ENCODE assay signal across 24 cellular contexts in genomic region chr4:128668566-128668965, GRCh38.
"Had no signal": no experiment of that assay in that cellular context is flagged by ENCODE, and none has a peak within 500 bp of the region (broad histone marks: within the 10 kb centered on the region; RNA-seq: fewer than 3 reads in every experiment).

No MANE protein-coding gene starts in this region.

- H3K27me3 Mint-ChIP-seq: naive thymus-derived CD8-positive, alpha-beta T cell; stimulated activated naive B cell treated with anti-CD40 and anti-IgM and Interleukin-4, amounts not matched to agents 10 μg/mL and 1 μg/mL and 100 μg/mL, for 72 hours; stimulated activated naive CD8-positive, alpha-beta T cell treated with anti-CD3 and anti-CD28 coated beads, Interleukin-15, amount 100 ng/mL, for 72 hours had no signal

- H3K9me3 ChIP-seq: esophagus squamous epithelium, ovary, right lobe of liver, thyroid gland, vagina had no signal

- FAIRE-seq: endometrium, frontal cortex, islet of Langerhans, small intestine had no signal

- H3K9me3 Mint-ChIP-seq: effector memory CD8-positive, alpha-beta T cell; naive thymus-derived CD8-positive, alpha-beta T cell; stimulated activated naive CD8-positive, alpha-beta T cell treated with anti-CD3 and anti-CD28 coated beads, Interleukin-15, amount 100 ng/mL, for 72 hours had no signal

- DNase-seq: cortex of kidney; effector memory CD8-positive, alpha-beta T cell; erythroblast; esophagus squamous epithelium; head of caudate nucleus; left cardiac atrium; left lung; mesendoderm; naive thymus-derived CD8-positive, alpha-beta T cell; occipital lobe; ovary; right lobe of liver; small intestine; stimulated activated CD4-positive, alpha-beta T cell treated with anti-CD3 and anti-CD28 coated beads, Interleukin-15, amount 100 ng/mL, for 24 hours; stimulated activated CD4-positive, alpha-beta T cell treated with anti-CD3 and anti-CD28 coated beads, Interleukin-2, amount 100 ng/mL, for 48 hours; stimulated activated naive B cell treated with anti-CD40 and anti-IgM and Interleukin-4, amounts not matched to agents 10 μg/mL and 1 μg/mL and 100 μg/mL, for 72 hours; stimulated activated naive CD8-positive, alpha-beta T cell treated with anti-CD3 and anti-CD28 coated beads, Interleukin-15, amount 100 ng/mL, for 72 hours; thyroid gland; trophoblast cell had no signal

- H3K4me2 ChIP-seq: hepatocyte had no signal

- H3K27ac ChIP-seq: esophagus squamous epithelium, hepatocyte, left lung, ovary, right lobe of liver, thyroid gland, vagina had no signal

- H3K27ac Mint-ChIP-seq: effector memory CD8-positive, alpha-beta T cell; stimulated activated naive B cell treated with anti-CD40 and anti-IgM and Interleukin-4, amounts not matched to agents 10 μg/mL and 1 μg/mL and 100 μg/mL, for 72 hours; stimulated activated naive CD8-positive, alpha-beta T cell treated with anti-CD3 and anti-CD28 coated beads, Interleukin-15, amount 100 ng/mL, for 72 hours had no signal

- H3K36me3 Mint-ChIP-seq: naive thymus-derived CD8-positive, alpha-beta T cell; stimulated activated naive B cell treated with anti-CD40 and anti-IgM and Interleukin-4, amounts not matched to agents 10 μg/mL and 1 μg/mL and 100 μg/mL, for 72 hours had no signal

- H3K27me3 ChIP-seq: esophagus squamous epithelium, hepatocyte, left lung, ovary, right lobe of liver, thyroid gland, vagina had no signal

- H3K4me3 ChIP-seq: esophagus squamous epithelium, hepatocyte, left lung, ovary, right lobe of liver, thyroid gland, vagina had no signal

- H2AFZ ChIP-seq: hepatocyte had no signal

- H3K36me3 ChIP-seq: esophagus squamous epithelium, left lung, ovary, right lobe of liver, thyroid gland, vagina had no signal

- H3K79me2 ChIP-seq: hepatocyte had no signal

- H3K4me1 Mint-ChIP-seq: stimulated activated naive B cell treated with anti-CD40 and anti-IgM and Interleukin-4, amounts not matched to agents 10 μg/mL and 1 μg/mL and 100 μg/mL, for 72 hours had no signal

- ATAC-seq: effector memory CD8-positive, alpha-beta T cell; left cardiac atrium; left lung; naive thymus-derived CD8-positive, alpha-beta T cell; right lobe of liver; stimulated activated naive B cell treated with anti-CD40 and anti-IgM and Interleukin-4, amounts not matched to agents 10 μg/mL and 1 μg/mL and 100 μg/mL, for 72 hours; stimulated activated naive CD8-positive, alpha-beta T cell treated with anti-CD3 and anti-CD28 coated beads, Interleukin-15, amount 100 ng/mL, for 72 hours had no signal

- H3K4me3 Mint-ChIP-seq: effector memory CD8-positive, alpha-beta T cell; naive thymus-derived CD8-positive, alpha-beta T cell; stimulated activated naive B cell treated with anti-CD40 and anti-IgM and Interleukin-4, amounts not matched to agents 10 μg/mL and 1 μg/mL and 100 μg/mL, for 72 hours; stimulated activated naive CD8-positive, alpha-beta T cell treated with anti-CD3 and anti-CD28 coated beads, Interleukin-15, amount 100 ng/mL, for 72 hours had no signal

- H3K4me1 ChIP-seq: esophagus squamous epithelium, left lung, right lobe of liver, thyroid gland, vagina had no signal
